In the genomic region with DNA sequence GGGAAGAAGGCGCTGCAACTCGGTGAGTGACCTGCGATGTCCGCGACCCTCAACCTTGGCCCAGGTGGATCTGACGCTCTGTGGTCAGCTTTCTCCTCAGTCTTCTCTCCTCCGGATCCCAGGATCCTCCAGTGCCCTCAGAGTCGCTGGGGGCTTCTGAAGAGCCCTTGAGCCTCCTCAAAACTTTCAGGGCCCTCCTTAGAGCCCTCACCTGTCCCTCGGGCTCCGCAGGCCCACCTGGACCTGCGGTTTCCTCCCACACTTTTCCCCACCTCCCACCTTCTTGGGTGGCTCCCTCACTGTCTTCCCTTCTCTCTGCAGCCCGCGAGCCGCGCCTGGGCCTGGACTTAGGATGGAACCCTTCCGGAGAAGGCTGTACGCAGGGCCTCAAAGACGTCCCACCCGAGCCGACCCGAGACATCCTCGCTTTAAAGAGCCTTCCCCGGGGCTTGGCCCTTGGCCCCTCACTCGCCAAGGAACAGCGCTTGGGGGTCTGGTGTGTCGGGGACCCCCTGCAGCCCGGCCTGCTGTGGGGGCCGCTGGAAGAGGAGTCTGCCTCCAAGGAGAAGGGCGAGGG, we compare ENCODE assay signal across 8 cellular contexts. TPM values are rescaled to one million over a fixed set of nuclear protein-coding genes. Genes with fewer than 3 reads are reported as not detected.
A peak's percentile ranks its signal among the peaks of the same experiment; 100 is the strongest.
DNase-seq lines count a peak whose midpoint lies in the region; ATAC-seq and TF ChIP-seq lines count a peak whose summit lies in the region.

No MANE protein-coding gene starts in this region.

- no peaks in the 10 kb centered on the region for H3K27me3 ChIP-seq in suprapubic skin

- no peak for TF ChIP-seq POLR2A in suprapubic skin (IDR thresholded peaks at IDR 0.05)

- peaks cover 11% of the 10 kb centered on the region for H3K36me3 Mint-ChIP-seq in activated naive CD4-positive, alpha-beta T cell treated with anti-CD3 and anti-CD28 coated beads, Interleukin-2, amount 50 U/mL, for 24 hours
- peaks cover 32% of the 10 kb centered on the region for H3K36me3 Mint-ChIP-seq in activated CD8-positive, alpha-beta T cell treated with anti-CD3 and anti-CD28 coated beads for 36 hours (ENCODE audit: low read depth)

- CTCF ChIA-PET in activated CD8-positive, alpha-beta T cell treated with anti-CD3 and anti-CD28 coated beads for 36 hours (lab: Charles Lee) = interaction anchor here (0.6 to 1.6 kb wide), 7 partner anchors 12 to 878 kb away, joined by 3 to 5 read pairs (median 3); no protein-coding TSS in a partner anchor

- intact Hi-C loops in activated CD8-positive, alpha-beta T cell treated with anti-CD3 and anti-CD28 coated beads for 36 hours (cut with micrococcal nuclease) = no loop called here

- no peaks in the 10 kb centered on the region for H3K27me3 Mint-ChIP-seq in activated naive CD4-positive, alpha-beta T cell treated with anti-CD3 and anti-CD28 coated beads, Interleukin-2, amount 50 U/mL, for 24 hours
- no peaks in the 10 kb centered on the region for H3K27me3 Mint-ChIP-seq in activated CD8-positive, alpha-beta T cell treated with anti-CD3 and anti-CD28 coated beads for 36 hours

- H3K9me3 ChIP-seq in iPS-18c (ENCODE audit: control insufficient read depth, insufficient read depth, low read length) (no peaks in the 10 kb centered on the region), suprapubic skin (no peaks in the 10 kb centered on the region)

- H3K4me3 ChIP-seq in iPS-18c (ENCODE audit: insufficient read depth, low read depth, low read length) (peak overlapping the region; percentile 86), suprapubic skin (peak overlapping the region; percentile 99)

- peak overlapping the region; percentile 90 for H3K27ac ChIP-seq in suprapubic skin

- peak overlapping the region; percentile 100 for H3K4me3 Mint-ChIP-seq in activated naive CD4-positive, alpha-beta T cell treated with anti-CD3 and anti-CD28 coated beads, Interleukin-2, amount 50 U/mL, for 24 hours
- H3K4me3 Mint-ChIP-seq in activated CD8-positive, alpha-beta T cell treated with anti-CD3 and anti-CD28 coated beads for 36 hours = peak overlapping the region; percentile 97

- H3K4me1 ChIP-seq in suprapubic skin = peaks cover 59% of the 10 kb centered on the region

- POLR2A ChIA-PET in activated CD8-positive, alpha-beta T cell treated with anti-CD3 and anti-CD28 coated beads for 36 hours (lab: Charles Lee) = interaction anchor here (0.6 to 2.2 kb wide), 10 partner anchors 8 to 141 kb away, joined by 3 to 15 read pairs (median 5); a partner anchor contains a TSS

- no peak for DNase-seq in activated naive CD4-positive, alpha-beta T cell (lab: John Stamatoyannopoulos, UW)
- no peak for DNase-seq in activated CD8-positive, alpha-beta T cell treated with anti-CD3 and anti-CD28 coated beads for 36 hours
- no peak for DNase-seq in suprapubic skin (ENCODE audit: low spot score in 2 of 2)
- DNase-seq in COLO829 (ENCODE audit: low spot score) = no peak

- 2% methylated on average over 19 of the region's 29 CpGs for WGBS in suprapubic skin

- peaks cover 42% of the 10 kb centered on the region for H3K36me3 ChIP-seq in suprapubic skin

- H3K27ac Mint-ChIP-seq in activated naive CD4-positive, alpha-beta T cell treated with anti-CD3 and anti-CD28 coated beads, Interleukin-2, amount 50 U/mL, for 24 hours = peak overlapping the region; percentile 99
- peak overlapping the region; percentile 99 for H3K27ac Mint-ChIP-seq in activated CD8-positive, alpha-beta T cell treated with anti-CD3 and anti-CD28 coated beads for 36 hours

- no peaks in the 10 kb centered on the region for H3K9me3 Mint-ChIP-seq in activated naive CD4-positive, alpha-beta T cell treated with anti-CD3 and anti-CD28 coated beads, Interleukin-2, amount 50 U/mL, for 24 hours
- no peaks in the 10 kb centered on the region for H3K9me3 Mint-ChIP-seq in activated CD8-positive, alpha-beta T cell treated with anti-CD3 and anti-CD28 coated beads for 36 hours

- ATAC-seq in activated CD8-positive, alpha-beta T cell treated with anti-CD3 and anti-CD28 coated beads for 36 hours = no peak
- ATAC-seq in HG03378 (IDR thresholded peaks at IDR 0.05; ENCODE audit: unreplicated experiment) (no peak), GM18909 (IDR thresholded peaks at IDR 0.05; ENCODE audit: poor library complexity, unreplicated experiment) (no peak)

- no peak for TF ChIP-seq EP300 in suprapubic skin (IDR thresholded peaks at IDR 0.05)

- no peak for TF ChIP-seq CTCF in activated CD8-positive, alpha-beta T cell treated with anti-CD3 and anti-CD28 coated beads for 36 hours (IDR thresholded peaks at IDR 0.05)
- TF ChIP-seq CTCF in suprapubic skin (IDR thresholded peaks at IDR 0.05) = no peak

- H3K4me1 Mint-ChIP-seq in activated naive CD4-positive, alpha-beta T cell treated with anti-CD3 and anti-CD28 coated beads, Interleukin-2, amount 50 U/mL, for 24 hours = peaks cover 50% of the 10 kb centered on the region
- H3K4me1 Mint-ChIP-seq in activated CD8-positive, alpha-beta T cell treated with anti-CD3 and anti-CD28 coated beads for 36 hours (ENCODE audit: low read depth) = peaks cover 42% of the 10 kb centered on the region

RNA-seq across cellular contexts. Expression of a gene that starts 0.3 kb away (rescaled TPM):
- total RNA-seq in activated CD8-positive, alpha-beta T cell treated with anti-CD3 and anti-CD28 coated beads for 36 hours = 1 to 10 TPM; 9.2 to 9.7 TPM
- total RNA-seq in suprapubic skin = 10 to 100 TPM; 11.6 to 25.6 (median 13.7) TPM

RNA-seq across cellular contexts. Expression of a gene that starts 0.7 kb away (rescaled TPM):
- 10 to 100 TPM; 32.7 to 34.5 TPM for total RNA-seq in activated CD8-positive, alpha-beta T cell treated with anti-CD3 and anti-CD28 coated beads for 36 hours
- total RNA-seq in suprapubic skin = 10 to 100 TPM; 53.7 to 72.5 (median 68.5) TPM

RNA-seq across cellular contexts. Expression of a gene that starts 17.8 kb away (rescaled TPM):
- not detected for total RNA-seq in activated CD8-positive, alpha-beta T cell treated with anti-CD3 and anti-CD28 coated beads for 36 hours
- total RNA-seq in suprapubic skin = 1 to 10 TPM in 1 of 4 donors, not detected in 3; 1.6 TPM
